ENCODE assay signal across 22 cellular contexts in genomic region chr6:53273356-53273755, GRCh38.
DNase-seq lines count a peak whose midpoint lies in the region; ATAC-seq and TF ChIP-seq lines count a peak whose summit lies in the region.
"Had no signal": no experiment of that assay in that cellular context is flagged by ENCODE, and none has a peak within 500 bp of the region (broad histone marks: within the 10 kb centered on the region; RNA-seq: fewer than 3 reads in every experiment).

No MANE protein-coding gene starts in this region.

- H3K23me2 ChIP-seq in H9 (ENCODE audit: insufficient read length, low read depth, low read length, poor library complexity, severe bottlenecking): no peaks in the 10 kb centered on the region

- no peak overlapping the region for H3K27ac ChIP-seq in CD4-positive, CD25-positive, alpha-beta regulatory T cell (ENCODE audit: insufficient read depth, low read length, poor library complexity, severe bottlenecking)
- no peak overlapping the region for H3K27ac ChIP-seq in H9 (ENCODE audit: insufficient read length, low read depth, low read length)
- H3K27ac ChIP-seq in neutrophil: peak overlapping the region; percentile 59
- H3K27ac ChIP-seq in GM23248: no peak overlapping the region
- H3K27ac ChIP-seq: adrenal gland, gastroesophageal sphincter, transverse colon had no signal

- H2BK120ac ChIP-seq in H9 (ENCODE audit: low read depth, low read length, poor library complexity, severe bottlenecking): no peak overlapping the region

- H3K4me3 ChIP-seq in CD4-positive, CD25-positive, alpha-beta regulatory T cell (ENCODE audit: low read depth, low read length): no peak overlapping the region
- H3K4me3 ChIP-seq in neutrophil (ENCODE audit: low read depth in 1 of 2, low read length in 1 of 2) (no peak overlapping the region), GM23248 (no peak overlapping the region)
- H3K4me3 ChIP-seq: adrenal gland, gastroesophageal sphincter, MG63, transverse colon had no signal

- H3K14ac ChIP-seq in H9 (ENCODE audit: insufficient read depth, low read length): no peak overlapping the region

- ATAC-seq in CD4-positive, CD25-positive, alpha-beta regulatory T cell (ENCODE audit: low read depth in 2 of 2): no peak
- ATAC-seq in activated T-cell treated with anti-CD3 and anti-CD28 coated beads, Interleukin-2, amount 50 U/mL, for 72 hours (replicated peaks in 1 of 2): no peak
- ATAC-seq: activated CD8-positive, alpha-beta memory T cell treated with anti-CD3 and anti-CD28 coated beads, Interleukin-2, amount 10 ng/mL, durations not matched to agents 7 days and 5 days; gastroesophageal sphincter; naive thymus-derived CD8-positive, alpha-beta T cell; stimulated activated naive B cell treated with anti-CD40 and anti-IgM and Interleukin-4, amounts not matched to agents 10 μg/mL and 1 μg/mL and 100 μg/mL, for 72 hours had no signal

- H4K8ac ChIP-seq in H9 (replicated peaks; ENCODE audit: insufficient read length, low read depth, low read length): no peak overlapping the region

- H3K4me2 ChIP-seq in H9 (ENCODE audit: insufficient read depth, insufficient read length, low read length) (no peak overlapping the region), GM23248 (ENCODE audit: unreplicated experiment) (no peak overlapping the region)

- H2AFZ ChIP-seq in H9 (ENCODE audit: low read length) (no peak overlapping the region), GM23248 (no peak overlapping the region)

- H3T11ph ChIP-seq in H9 (ENCODE audit: low read length): no peak overlapping the region

- no peak overlapping the region for H4K91ac ChIP-seq in H9 (ENCODE audit: insufficient read length, low read depth, low read length)

- no peak overlapping the region for H3K18ac ChIP-seq in H9 (ENCODE audit: insufficient read length, low read depth, low read length)

- H3K56ac ChIP-seq in H9 (ENCODE audit: insufficient read length, low read depth, low read length): no peak overlapping the region

- H2BK20ac ChIP-seq in H9 (ENCODE audit: low read depth, low read length, poor library complexity, severe bottlenecking): no peak overlapping the region

- TF ChIP-seq CTCF in H9 (conservative IDR thresholded peaks at IDR 0.05) (peak; percentile 42; the same call in 2 of the 3 replicates), chondrocyte (IDR thresholded peaks at IDR 0.05) (peak; percentile 16), neutrophil (IDR thresholded peaks at IDR 0.05) (no peak)

- H2AK5ac ChIP-seq in H9 (ENCODE audit: insufficient read length, low read length): no peak overlapping the region

- WGBS in H9 (ENCODE audit: extremely low coverage, insufficient read length, low lambda C conversion rate): no CpG with 5 or more reads among the region's 4 CpGs
- WGBS in GM23248 (ENCODE audit: low coverage in 1 of 2, low lambda C conversion rate in 2 of 2, missing lambda C conversion rate in 2 of 2), 2 experiments: 89 to 94% methylated on average over 4 of the region's 4 CpGs

- H3K4me3 Mint-ChIP-seq in CD4-positive, CD25-positive, alpha-beta regulatory T cell: peak overlapping the region in 1 of 4 donors; percentile 32
- no peak overlapping the region for H3K4me3 Mint-ChIP-seq in H9
- no peak overlapping the region for H3K4me3 Mint-ChIP-seq in chondrocyte (ENCODE audit: unreplicated experiment)
- no peak overlapping the region for H3K4me3 Mint-ChIP-seq in activated T-cell treated with anti-CD3 and anti-CD28 coated beads, Interleukin-2, amount 50 U/mL, for 72 hours
- H3K4me3 Mint-ChIP-seq: activated CD8-positive, alpha-beta memory T cell treated with anti-CD3 and anti-CD28 coated beads, Interleukin-2, amount 10 ng/mL, durations not matched to agents 7 days and 5 days; naive thymus-derived CD8-positive, alpha-beta T cell; stimulated activated naive B cell treated with anti-CD40 and anti-IgM and Interleukin-4, amounts not matched to agents 10 μg/mL and 1 μg/mL and 100 μg/mL, for 72 hours had no signal

- peak overlapping the region in 2 of 3 donors; percentile 59 to 85 for H3K27ac Mint-ChIP-seq in CD4-positive, CD25-positive, alpha-beta regulatory T cell
- H3K27ac Mint-ChIP-seq in H9 (no peak overlapping the region), chondrocyte (ENCODE audit: unreplicated experiment) (no peak overlapping the region)
- H3K27ac Mint-ChIP-seq in activated T-cell treated with anti-CD3 and anti-CD28 coated beads, Interleukin-2, amount 50 U/mL, for 72 hours: no peak overlapping the region
- H3K27ac Mint-ChIP-seq: activated CD8-positive, alpha-beta memory T cell treated with anti-CD3 and anti-CD28 coated beads, Interleukin-2, amount 10 ng/mL, durations not matched to agents 7 days and 5 days; naive thymus-derived CD8-positive, alpha-beta T cell had no signal

- no peak overlapping the region for H2BK5ac ChIP-seq in H9 (ENCODE audit: insufficient read length, low read length)

- no peaks in the 10 kb centered on the region for H3K27me3 Mint-ChIP-seq in CD4-positive, CD25-positive, alpha-beta regulatory T cell
- H3K27me3 Mint-ChIP-seq in H9 (ENCODE audit: low read depth) (no peaks in the 10 kb centered on the region), chondrocyte (ENCODE audit: low read depth) (no peaks in the 10 kb centered on the region)
- H3K27me3 Mint-ChIP-seq in activated T-cell treated with anti-CD3 and anti-CD28 coated beads, Interleukin-2, amount 50 U/mL, for 72 hours (ENCODE audit: low read depth): no peaks in the 10 kb centered on the region
- H3K27me3 Mint-ChIP-seq: activated CD8-positive, alpha-beta memory T cell treated with anti-CD3 and anti-CD28 coated beads, Interleukin-2, amount 10 ng/mL, durations not matched to agents 7 days and 5 days; naive thymus-derived CD8-positive, alpha-beta T cell; stimulated activated naive B cell treated with anti-CD40 and anti-IgM and Interleukin-4, amounts not matched to agents 10 μg/mL and 1 μg/mL and 100 μg/mL, for 72 hours had no signal

- H3K4me1 ChIP-seq in CD4-positive, CD25-positive, alpha-beta regulatory T cell (ENCODE audit: control insufficient read depth, insufficient read depth, low read length, poor library complexity, severe bottlenecking): no peaks in the 10 kb centered on the region
- H3K4me1 ChIP-seq in H9 (ENCODE audit: insufficient read depth, low read length): no peaks in the 10 kb centered on the region
- H3K4me1 ChIP-seq in neutrophil (ENCODE audit: control insufficient read depth in 1 of 2, insufficient read depth in 1 of 2, low read depth in 1 of 2, low read length in 1 of 2): peaks cover 9 to 12% of the 10 kb centered on the region in 2 experiments
- no peaks in the 10 kb centered on the region for H3K4me1 ChIP-seq in GM23248 (ENCODE audit: insufficient read depth)
- H3K4me1 ChIP-seq: adrenal gland, transverse colon had no signal

- H3K36me3 Mint-ChIP-seq in CD4-positive, CD25-positive, alpha-beta regulatory T cell: peaks cover 69% of the 10 kb centered on the region
- peaks cover 44 to 75% (median 69%) of the 10 kb centered on the region in 3 experiments; a peak in 6 of 7 replicates for H3K36me3 Mint-ChIP-seq in H9 (ENCODE audit: insufficient read depth in 1 of 3, low read depth in 3 of 3)
- peaks cover 45% of the 10 kb centered on the region for H3K36me3 Mint-ChIP-seq in chondrocyte (ENCODE audit: low read depth)
- H3K36me3 Mint-ChIP-seq in activated T-cell treated with anti-CD3 and anti-CD28 coated beads, Interleukin-2, amount 50 U/mL, for 72 hours (ENCODE audit: insufficient read depth in 2 of 2): peaks cover 4 to 29% of the 10 kb centered on the region in 2 donors

- H3K79me1 ChIP-seq in H9 (ENCODE audit: insufficient read depth, low read depth, low read length, poor library complexity, severe bottlenecking): no peaks in the 10 kb centered on the region

- H3K36me3 ChIP-seq in CD4-positive, CD25-positive, alpha-beta regulatory T cell (ENCODE audit: control insufficient read depth, insufficient read depth, low read length): peaks cover 93% of the 10 kb centered on the region
- H3K36me3 ChIP-seq in neutrophil (peaks cover 82% of the 10 kb centered on the region), GM23248 (ENCODE audit: low read depth) (peaks cover 33% of the 10 kb centered on the region)

- no peaks in the 10 kb centered on the region for H3F3A ChIP-seq in GM23248 (ENCODE audit: insufficient read depth)

- no peaks in the 10 kb centered on the region for H3K9me3 ChIP-seq in CD4-positive, CD25-positive, alpha-beta regulatory T cell (ENCODE audit: control insufficient read depth in 2 of 2, low read length in 2 of 2)
- H3K9me3 ChIP-seq in H9 (ENCODE audit: control insufficient read depth, low read depth, low read length) (no peaks in the 10 kb centered on the region), neutrophil (no peaks in the 10 kb centered on the region), GM23248 (ENCODE audit: low read depth) (no peaks in the 10 kb centered on the region)
- H3K9me3 ChIP-seq: adrenal gland, gastroesophageal sphincter, MG63, transverse colon had no signal

- no peaks in the 10 kb centered on the region for H3K9me3 Mint-ChIP-seq in CD4-positive, CD25-positive, alpha-beta regulatory T cell
- H3K9me3 Mint-ChIP-seq in H9: no peaks in the 10 kb centered on the region
- no peaks in the 10 kb centered on the region for H3K9me3 Mint-ChIP-seq in chondrocyte (ENCODE audit: low read depth)
- H3K9me3 Mint-ChIP-seq in activated T-cell treated with anti-CD3 and anti-CD28 coated beads, Interleukin-2, amount 50 U/mL, for 72 hours: no peaks in the 10 kb centered on the region
- H3K9me3 Mint-ChIP-seq: naive thymus-derived CD8-positive, alpha-beta T cell; stimulated activated naive B cell treated with anti-CD40 and anti-IgM and Interleukin-4, amounts not matched to agents 10 μg/mL and 1 μg/mL and 100 μg/mL, for 72 hours had no signal

- H3K9me2 ChIP-seq in GM23248 (ENCODE audit: insufficient read depth): no peaks in the 10 kb centered on the region

- in situ Hi-C loops in GM23248 (cut with MboI): no loop called here

- H3K4ac ChIP-seq in H9 (ENCODE audit: low read depth, low read length): no peak overlapping the region

- H3K27me3 ChIP-seq in CD4-positive, CD25-positive, alpha-beta regulatory T cell (ENCODE audit: control insufficient read depth, insufficient read depth, low read length): no peaks in the 10 kb centered on the region
- H3K27me3 ChIP-seq in H9 (ENCODE audit: insufficient read depth, low read length) (no peaks in the 10 kb centered on the region), neutrophil (no peaks in the 10 kb centered on the region), GM23248 (replicated peaks; ENCODE audit: insufficient read depth) (no peaks in the 10 kb centered on the region)
- H3K27me3 ChIP-seq: adrenal gland, gastroesophageal sphincter, MG63, transverse colon had no signal

- H3K4me1 Mint-ChIP-seq in CD4-positive, CD25-positive, alpha-beta regulatory T cell: peaks cover 19 to 31% (median 26%) of the 10 kb centered on the region in 4 donors
- H3K4me1 Mint-ChIP-seq in H9: peaks cover 0 to 2% of the 10 kb centered on the region in 2 experiments; a peak in 1 of 4 replicates
- H3K4me1 Mint-ChIP-seq in chondrocyte (ENCODE audit: low read depth): peaks cover 4% of the 10 kb centered on the region
- peaks cover 16% of the 10 kb centered on the region for H3K4me1 Mint-ChIP-seq in activated T-cell treated with anti-CD3 and anti-CD28 coated beads, Interleukin-2, amount 50 U/mL, for 72 hours (ENCODE audit: low read depth)

- H2BK15ac ChIP-seq in H9 (ENCODE audit: low read depth, low read length): no peak overlapping the region

- H4K20me1 ChIP-seq in H9 (ENCODE audit: control insufficient read depth, insufficient read depth, insufficient read length) (no peaks in the 10 kb centered on the region), GM23248 (ENCODE audit: insufficient read depth) (no peaks in the 10 kb centered on the region; the same call in 1 of the 2 replicates)

- H2BK12ac ChIP-seq in H9 (ENCODE audit: insufficient read length, low read depth, low read length): no peak overlapping the region

- no peaks in the 10 kb centered on the region for H3K79me2 ChIP-seq in H9 (ENCODE audit: insufficient read depth, low read length)
- H3K79me2 ChIP-seq in GM23248 (ENCODE audit: insufficient read depth): no peaks in the 10 kb centered on the region

- no peak overlapping the region for H4K5ac ChIP-seq in H9 (ENCODE audit: insufficient read length, low read depth, low read length)

- H3K9ac ChIP-seq in H9 (ENCODE audit: extremely low read depth, insufficient read length, low read length) (no peak overlapping the region), GM23248 (no peak overlapping the region)

- no peak for DNase-seq in CD4-positive, CD25-positive, alpha-beta regulatory T cell
- DNase-seq in H9: no peak
- no peak for DNase-seq in chondrocyte (ENCODE audit: low spot score)
- no peak for DNase-seq in activated T-cell treated with anti-CD3 and anti-CD28 coated beads, Interleukin-2, amount 50 U/mL, for 72 hours
- DNase-seq in T-helper 1 cell: no peak
- DNase-seq in GM23248: no peak
- DNase-seq: activated CD4-positive, alpha-beta T cell treated with anti-CD3 and anti-CD28 coated beads for 4 hours; activated CD8-positive, alpha-beta memory T cell treated with anti-CD3 and anti-CD28 coated beads, Interleukin-2, amount 10 ng/mL, durations not matched to agents 7 days and 5 days; activated effector memory CD4-positive, alpha-beta T cell treated with Interleukin-2 at 50 U/mL for 16 hours; adrenal gland; AML-193; erythroblast; MG63; naive thymus-derived CD8-positive, alpha-beta T cell; NCI-H146; NCI-H2171; NCI-H526; posterior cingulate gyrus; stimulated activated naive B cell treated with anti-CD40 and anti-IgM and Interleukin-4, amounts not matched to agents 10 μg/mL and 1 μg/mL and 100 μg/mL, for 72 hours; transverse colon had no signal

- no peak overlapping the region for H3K23ac ChIP-seq in H9 (ENCODE audit: insufficient read length, low read depth, low read length)

Comparison
In these comparisons a context has a peak if more than half of its experiments do, and no peak if none do; other contexts are left out.
1. H3K27ac Mint-ChIP-seq: peak in CD4-positive, CD25-positive, alpha-beta regulatory T cell (2 of 3); none in H9 (0 of 3), chondrocyte (single experiment) and activated T-cell treated with anti-CD3 and anti-CD28 coated beads, Interleukin-2, amount 50 U/mL, for 72 hours (single experiment).